In genomic region chrX:24025741-24026402, GRCh38 we compare ENCODE assay signal across 8 cellular contexts. TPM values are rescaled to one million over a fixed set of nuclear protein-coding genes. Genes with fewer than 3 reads are reported as not detected.
DNase-seq lines count a peak whose midpoint lies in the region; ATAC-seq and TF ChIP-seq lines count a peak whose summit lies in the region.

No MANE protein-coding gene starts in this region.

- intact Hi-C loops in lower lobe of right lung (cut with DNase I): no loop called here

- ATAC-seq in GM18870 (IDR thresholded peaks at IDR 0.05; ENCODE audit: unreplicated experiment) (peak; percentile 20), HG03097 (IDR thresholded peaks at IDR 0.05; ENCODE audit: low FRiP score, unreplicated experiment) (peak; percentile 18), lower lobe of right lung (peak; percentile 38 to 57)

- TF ChIP-seq CTCF in lower lobe of right lung (IDR thresholded peaks at IDR 0.05): no peak

- H4K20me1 ChIP-seq in BLaER1: peaks cover 23% of the 10 kb centered on the region; the same call in 1 of the 2 replicates

- H3K36me3 ChIP-seq in BLaER1 (peaks cover 8% of the 10 kb centered on the region; the same call in 1 of the 2 replicates), NT2/D1 (ENCODE audit: insufficient read depth, insufficient read length, low read length) (peaks cover 12% of the 10 kb centered on the region), lower lobe of right lung (no peaks in the 10 kb centered on the region)

- DNase-seq in NT2/D1 (ENCODE audit: low read depth, low spot score): no peak
- no peak for DNase-seq in lower lobe of right lung
- no peak for DNase-seq in OCI-M2 (lab: John Stamatoyannopoulos, UW; ENCODE audit: unreplicated experiment)

- H3K9me3 ChIP-seq in BLaER1 (peaks cover 11% of the 10 kb centered on the region), NT2/D1 (ENCODE audit: insufficient read depth, low read length) (no peaks in the 10 kb centered on the region), lower lobe of right lung (no peaks in the 10 kb centered on the region)

- H3K4me2 ChIP-seq in BLaER1: peak overlapping the region; percentile 70

- no peaks in the 10 kb centered on the region for H3K27me3 ChIP-seq in BLaER1
- H3K27me3 ChIP-seq in NT2/D1 (ENCODE audit: insufficient read depth, insufficient read length): no peaks in the 10 kb centered on the region
- H3K27me3 ChIP-seq in lower lobe of right lung (ENCODE audit: low read depth): no peaks in the 10 kb centered on the region

- H3K27ac ChIP-seq in BLaER1 (peak overlapping the region; percentile 91), cingulate gyrus (ENCODE audit: low read depth, low read length) (peak overlapping the region; percentile 90), lower lobe of right lung (peak overlapping the region; percentile 95), temporal lobe (ENCODE audit: low read depth, low read length) (peak overlapping the region; percentile 85)

- peaks cover 6% of the 10 kb centered on the region for H3K4me1 ChIP-seq in BLaER1
- H3K4me1 ChIP-seq in NT2/D1 (ENCODE audit: insufficient read depth, insufficient read length): no peaks in the 10 kb centered on the region
- H3K4me1 ChIP-seq in lower lobe of right lung: no peaks in the 10 kb centered on the region

- H3K4me3 ChIP-seq in BLaER1 (peak overlapping the region; percentile 89), NT2/D1 (ENCODE audit: insufficient read length, low read depth) (peak overlapping the region; percentile 74), lower lobe of right lung (peak overlapping the region; percentile 75)

- H3K9ac ChIP-seq in BLaER1 (peak overlapping the region; percentile 87), NT2/D1 (ENCODE audit: insufficient read length, low read depth) (peak overlapping the region; percentile 90)

RNA-seq across cellular contexts. Expression of gene KLHL15, which starts 1.1 kb away (rescaled TPM):
- 6.3 TPM for total RNA-seq in lower lobe of right lung
- 25.6 TPM for total RNA-seq in temporal lobe

RNA-seq across cellular contexts. Expression of gene EIF2S3, which starts 28.9 kb away (rescaled TPM):
- total RNA-seq in lower lobe of right lung (174 TPM), temporal lobe (153 TPM)
